Comparison of ENCODE assay signal across 23 cellular contexts in genomic region chr2:237450583-237450982, GRCh38. TPM values are rescaled to one million over a fixed set of nuclear protein-coding genes. Genes with fewer than 3 reads are reported as not detected.
DNase-seq lines count a peak whose midpoint lies in the region; ATAC-seq, FAIRE-seq and TF ChIP-seq lines count a peak whose summit lies in the region.
"Had no signal": no experiment of that assay in that cellular context is flagged by ENCODE, and none has a peak within 500 bp of the region (broad histone marks: within the 10 kb centered on the region; RNA-seq: fewer than 3 reads in every experiment).

No MANE protein-coding gene starts in this region.

- in situ Hi-C loops in HepG2 (cut with HindIII; ENCODE audit: extremely low pct_ligation_motif_present, low pct_unique_long_range_greater_than_20kb) = no loop called here

- H3K27ac ChIP-seq in HepG2 (ENCODE audit: extremely low read length, insufficient read depth, low read length) = no peak overlapping the region
- peak overlapping the region in 1 of 3 donors; percentile 20 for H3K27ac ChIP-seq in right lobe of liver
- peak overlapping the region in 3 of 4 donors; percentile 26 to 83 (median 48) for H3K27ac ChIP-seq in esophagus squamous epithelium
- H3K27ac ChIP-seq in sigmoid colon = peak overlapping the region in 3 of 4 donors; percentile 16 to 59 (median 57)
- no peak overlapping the region for H3K27ac ChIP-seq in thyroid gland
- H3K27ac ChIP-seq: A549 had no signal

- TF ChIP-seq EP300 in HepG2 (IDR thresholded peaks at IDR 0.05; ENCODE audit: low read depth in 2 of 2, low read length in 2 of 2) = no peak
- TF ChIP-seq EP300 in HepG2 (CRISPR knock-in tag; IDR thresholded peaks at IDR 0.05; ENCODE audit: borderline replicate concordance) = no peak
- no peak for TF ChIP-seq EP300 in sigmoid colon (IDR thresholded peaks at IDR 0.05)

- no peak for DNase-seq in HepG2 (ENCODE audit: low spot score)
- no peak for DNase-seq in right lobe of liver
- no peak for DNase-seq in esophagus squamous epithelium (lab: John Stamatoyannopoulos, UW)
- no peak for DNase-seq in sigmoid colon
- no peak for DNase-seq in NCI-H1930 (lab: John Stamatoyannopoulos, UW)
- DNase-seq in thyroid gland = no peak
- DNase-seq in SKM-1 treated with dmso at 0.1 percent for 144 hours (lab: John Stamatoyannopoulos, UW; ENCODE audit: unreplicated experiment) = no peak
- DNase-seq: Calu3; CD8-positive, alpha-beta T cell; DMS53; EL; KBM-7; NCI-H1105 treated with DMSO at 0.1 percent for 48 hours; NCI-H187; NCI-H226; NCI-H524; NCI-H82; OCI-M1; SHP77 had no signal

- H3K79me2 ChIP-seq in HepG2 (ENCODE audit: insufficient read depth, low read length) = no peaks in the 10 kb centered on the region

- H3K36me3 ChIP-seq in HepG2 (replicated peaks in 1 of 2; ENCODE audit: control insufficient read depth in 1 of 2, insufficient read depth in 2 of 2, low read length in 2 of 2) (no peaks in the 10 kb centered on the region), right lobe of liver (no peaks in the 10 kb centered on the region), esophagus squamous epithelium (no peaks in the 10 kb centered on the region), sigmoid colon (no peaks in the 10 kb centered on the region), thyroid gland (no peaks in the 10 kb centered on the region)

- no peak for TF ChIP-seq POLR2A in HepG2 (IDR thresholded peaks at IDR 0.05; ENCODE audit: insufficient read depth in 1 of 2, low read depth in 2 of 2, low read length in 2 of 2)
- no peak for TF ChIP-seq POLR2A in right lobe of liver (IDR thresholded peaks at IDR 0.05)
- TF ChIP-seq POLR2A in esophagus squamous epithelium (IDR thresholded peaks at IDR 0.05) = no peak
- TF ChIP-seq POLR2A in sigmoid colon (IDR thresholded peaks at IDR 0.05) = no peak
- TF ChIP-seq POLR2A in thyroid gland (IDR thresholded peaks at IDR 0.05) = no peak

- peaks cover 2% of the 10 kb centered on the region; the same call in 1 of the 2 replicates for H4K20me1 ChIP-seq in HepG2 (ENCODE audit: insufficient read depth, low read length)

- no peak for TF ChIP-seq RAD21 in HepG2 (CRISPR knock-in tag; IDR thresholded peaks at IDR 0.05)

- H3K4me1 ChIP-seq in HepG2 (ENCODE audit: insufficient read depth, low read length) (peaks cover 6% of the 10 kb centered on the region; the same call in 1 of the 2 replicates), right lobe of liver (no peaks in the 10 kb centered on the region), esophagus squamous epithelium (peaks cover 6 to 41% (median 18%) of the 10 kb centered on the region in 3 donors), sigmoid colon (peaks cover 0 to 28% (median 10%) of the 10 kb centered on the region in 4 donors), thyroid gland (peaks cover 3 to 10% of the 10 kb centered on the region in 2 donors)
- H3K4me1 ChIP-seq: A549 had no signal

- CTCF ChIA-PET in HepG2 (lab: Yijun Ruan, JAX; ENCODE audit: low intra/inter-chr PET ratio, low total read pairs) = no interaction called here

- H3K9me3 ChIP-seq in HepG2 (ENCODE audit: low read length) (no peaks in the 10 kb centered on the region), right lobe of liver (no peaks in the 10 kb centered on the region), esophagus squamous epithelium (no peaks in the 10 kb centered on the region), sigmoid colon (no peaks in the 10 kb centered on the region), thyroid gland (no peaks in the 10 kb centered on the region)

- no peak overlapping the region for H3K4me3 ChIP-seq in HepG2 (replicated peaks in 1 of 3; ENCODE audit: insufficient read depth in 1 of 3, low read depth in 2 of 3, low read length in 3 of 3)
- no peak overlapping the region for H3K4me3 ChIP-seq in right lobe of liver
- no peak overlapping the region for H3K4me3 ChIP-seq in esophagus squamous epithelium
- H3K4me3 ChIP-seq in sigmoid colon = no peak overlapping the region
- H3K4me3 ChIP-seq in thyroid gland (replicated peaks in 1 of 3) = no peak overlapping the region
- H3K4me3 ChIP-seq: A549, GM12878, GM23338 had no signal

- H3K27me3 ChIP-seq in HepG2 (ENCODE audit: control insufficient read depth in 1 of 2, insufficient read depth in 2 of 2, low read length in 2 of 2) (peaks cover 0 to 64% of the 10 kb centered on the region in 2 experiments; a peak in 4 of 5 replicates), right lobe of liver (no peaks in the 10 kb centered on the region), esophagus squamous epithelium (peaks cover 0 to 53% (median 0%) of the 10 kb centered on the region in 4 donors), sigmoid colon (no peaks in the 10 kb centered on the region), thyroid gland (no peaks in the 10 kb centered on the region)

- intact Hi-C loops in HepG2 (cut with micrococcal nuclease; ENCODE audit: unreplicated experiment) = no loop called here
- intact Hi-C loops in right lobe of liver (cut with DNase I) = no loop called here
- intact Hi-C loops in esophagus squamous epithelium (cut with DNase I) = no loop called here
- intact Hi-C loops in sigmoid colon (cut with DNase I) = no loop called here
- intact Hi-C loops in thyroid gland (cut with DNase I) = no loop called here

- no peak for ATAC-seq in HepG2
- ATAC-seq in right lobe of liver = no peak
- ATAC-seq: CD8-positive, alpha-beta T cell; GM12878; HCT116 had no signal

- no peak overlapping the region for H3K9ac ChIP-seq in HepG2 (ENCODE audit: insufficient read depth, low read depth, low read length)

- H2AFZ ChIP-seq in HepG2 (ENCODE audit: low read length) = no peak overlapping the region

- TF ChIP-seq CTCF in HepG2 (CRISPR knock-in tag; IDR thresholded peaks at IDR 0.05) (no peak), right lobe of liver (IDR thresholded peaks at IDR 0.05) (no peak), esophagus squamous epithelium (IDR thresholded peaks at IDR 0.05) (no peak), sigmoid colon (IDR thresholded peaks at IDR 0.05) (no peak), thyroid gland (IDR thresholded peaks at IDR 0.05) (no peak)

- POLR2A ChIA-PET in HepG2 (lab: Yijun Ruan, JAX) = no interaction called here

- 36% methylated on average over 11 of the region's 13 CpGs for WGBS in HepG2 (ENCODE audit: low lambda C conversion rate)
- no CpG with 5 or more reads among the region's 13 CpGs for WGBS in right lobe of liver (ENCODE audit: insufficient coverage, low coverage, low lambda C conversion rate, missing lambda C conversion rate)
- 84 to 91% methylated on average over 8 to 10 of the region's 13 CpGs for WGBS in esophagus squamous epithelium, 2 donors
- 90 to 92% methylated on average over 13 of the region's 13 CpGs for WGBS in sigmoid colon, 2 donors
- 84 to 92% methylated on average over 10 of the region's 13 CpGs for WGBS in thyroid gland, 2 donors

- FAIRE-seq in HepG2 (lab: Jason Lieb, UNC) = no peak
- FAIRE-seq: A549, GM12878 had no signal

- H3K4me2 ChIP-seq in HepG2 (ENCODE audit: low read depth, low read length) = no peak overlapping the region
- H3K4me2 ChIP-seq: A549, GM23338 had no signal

- BruUV-seq in HepG2 (replicated peaks; lab: Mats Ljungman, UMichigan) = no TSS peak

RNA-seq across cellular contexts. Expression of gene MLPH, which starts 36.5 kb away (rescaled TPM):
- total RNA-seq in HepG2 (2016; rRNA removed; fragmentation: Illumina TruSeq; extraction: Trizol) (not detected in 2 replicates), right lobe of liver (10 to 100 TPM; 20.8 to 52.8 (median 35.1) TPM), esophagus squamous epithelium (10 to 100 TPM in 2 of 4 donors, 1 to 10 TPM in 2; 1.8 to 10.5 (median 7.6) TPM), sigmoid colon (10 to 100 TPM in 1 of 4 donors, 1 to 10 TPM in 3; 1.8 to 21.9 (median 4.6) TPM), thyroid gland (100 to 1,000 TPM in 1 of 4 donors, 10 to 100 TPM in 3; 41.3 to 107 (median 58.6) TPM)
- total RNA-seq in HepG2 (2016; cell fraction: cytosol; rRNA removed; fragmentation: Illumina TruSeq; extraction: Trizol; ENCODE audit: low read depth) = not detected in 2 replicates
- not detected in 2 replicates for total RNA-seq in HepG2 (2016; cell fraction: insoluble cytoplasmic fraction; rRNA removed; fragmentation: Illumina TruSeq; extraction: Trizol)
- total RNA-seq in HepG2 (2016; cell fraction: membrane; rRNA removed; fragmentation: Illumina TruSeq; extraction: Trizol) = not detected in 2 replicates
- total RNA-seq in HepG2 (2016; cell fraction: nucleus; rRNA removed; fragmentation: Illumina TruSeq; extraction: Trizol) = not detected in 2 replicates
- polyA plus RNA-seq in HepG2 (2011; rRNA removed) (0.12 and 0.27 TPM in 2 replicates), sigmoid colon (10 to 100 TPM; 45.0 to 79.3 (median 56.2) TPM)
- polyA plus RNA-seq in HepG2 (2011; cell fraction: cytosol; rRNA removed) = 0.10 TPM in 1 of 2 replicates, not detected in the other
- polyA plus RNA-seq in HepG2 (2011; cell fraction: nucleus; rRNA removed) = 0.88 and 1.00 TPM in 2 replicates
- 0.17 and 0.28 TPM in 2 replicates for polyA plus RNA-seq in HepG2 (2012)
- not detected in 2 replicates for polyA plus RNA-seq in HepG2 (2016; cell fraction: cytosol; fragmentation: Illumina TruSeq; extraction: Trizol; ENCODE audit: low read depth)
- polyA plus RNA-seq in HepG2 (2016; cell fraction: insoluble cytoplasmic fraction; fragmentation: Illumina TruSeq; extraction: Trizol; ENCODE audit: low read depth) = not detected in 2 replicates
- polyA plus RNA-seq in HepG2 (2016; cell fraction: membrane; fragmentation: Illumina TruSeq; extraction: Trizol; ENCODE audit: low read depth) = not detected in 2 replicates
- not detected in 2 replicates for polyA plus RNA-seq in HepG2 (2016; cell fraction: nucleus; fragmentation: Illumina TruSeq; extraction: Trizol; ENCODE audit: insufficient read depth, low read depth)
- 1.0 TPM in 1 of 2 replicates, not detected in the other for polyA minus RNA-seq in HepG2 (2011; rRNA and poly(A)+ RNA removed; ENCODE audit: low replicate concordance)
- not detected in 2 replicates for polyA minus RNA-seq in HepG2 (2011; cell fraction: cytosol; rRNA and poly(A)+ RNA removed)
- polyA minus RNA-seq in HepG2 (2011; cell fraction: nucleus; rRNA and poly(A)+ RNA removed) = not detected in 2 replicates
- total RNA-seq: CD8-positive, alpha-beta T cell had no signal

RNA-seq across cellular contexts. Expression of gene COL6A3, which starts 36.6 kb away (rescaled TPM):
- total RNA-seq in HepG2 (2016; rRNA removed; fragmentation: Illumina TruSeq; extraction: Trizol) (not detected in 2 replicates), right lobe of liver (10 to 100 TPM in 3 of 6 experiments, 1 to 10 TPM in 3; 4.5 to 21.1 (median 8.8) TPM), esophagus squamous epithelium (100 to 1,000 TPM in 1 of 4 donors, 10 to 100 TPM in 2, 1 to 10 TPM in 1; 8.9 to 138 (median 46.5) TPM), sigmoid colon (100 to 1,000 TPM; 233 to 715 (median 381) TPM), thyroid gland (100 to 1,000 TPM in 3 of 4 donors, 10 to 100 TPM in 1; 82.6 to 168 (median 146) TPM)
- not detected in 2 replicates for total RNA-seq in HepG2 (2016; cell fraction: cytosol; rRNA removed; fragmentation: Illumina TruSeq; extraction: Trizol; ENCODE audit: low read depth)
- total RNA-seq in HepG2 (2016; cell fraction: insoluble cytoplasmic fraction; rRNA removed; fragmentation: Illumina TruSeq; extraction: Trizol) = not detected in 2 replicates
- not detected in 2 replicates for total RNA-seq in HepG2 (2016; cell fraction: membrane; rRNA removed; fragmentation: Illumina TruSeq; extraction: Trizol)
- not detected in 2 replicates for total RNA-seq in HepG2 (2016; cell fraction: nucleus; rRNA removed; fragmentation: Illumina TruSeq; extraction: Trizol)
- polyA plus RNA-seq in HepG2 (2011; rRNA removed) (0.01 and 0.03 TPM in 2 replicates), sigmoid colon (10 to 100 TPM in 1 of 3 donors, 1 to 10 TPM in 2; 2.8 to 66.9 (median 9.0) TPM)
- polyA plus RNA-seq in HepG2 (2011; cell fraction: cytosol; rRNA removed) = under 0.01 and 0.01 TPM in 2 replicates
- 0.10 and 0.12 TPM in 2 replicates for polyA plus RNA-seq in HepG2 (2011; cell fraction: nucleus; rRNA removed)
- polyA plus RNA-seq in HepG2 (2012) = 0.09 TPM in 1 of 2 replicates, not detected in the other
- not detected in 2 replicates for polyA plus RNA-seq in HepG2 (2016; cell fraction: cytosol; fragmentation: Illumina TruSeq; extraction: Trizol; ENCODE audit: low read depth)
- not detected in 2 replicates for polyA plus RNA-seq in HepG2 (2016; cell fraction: insoluble cytoplasmic fraction; fragmentation: Illumina TruSeq; extraction: Trizol; ENCODE audit: low read depth)
- polyA plus RNA-seq in HepG2 (2016; cell fraction: membrane; fragmentation: Illumina TruSeq; extraction: Trizol; ENCODE audit: low read depth) = not detected in 2 replicates
- not detected in 2 replicates for polyA plus RNA-seq in HepG2 (2016; cell fraction: nucleus; fragmentation: Illumina TruSeq; extraction: Trizol; ENCODE audit: insufficient read depth, low read depth)
- polyA minus RNA-seq in HepG2 (2011; rRNA and poly(A)+ RNA removed; ENCODE audit: low replicate concordance) = 0.02 and 0.06 TPM in 2 replicates
- polyA minus RNA-seq in HepG2 (2011; cell fraction: cytosol; rRNA and poly(A)+ RNA removed) = not detected in 2 replicates
- under 0.01 TPM in 1 of 2 replicates, not detected in the other for polyA minus RNA-seq in HepG2 (2011; cell fraction: nucleus; rRNA and poly(A)+ RNA removed)

Comparison
In these comparisons a context has a peak if more than half of its experiments do, and no peak if none do; other contexts are left out.
1. H3K27ac ChIP-seq: peak in esophagus squamous epithelium (3 of 4) and sigmoid colon (3 of 4); none in HepG2 (single experiment) and thyroid gland (0 of 3).